Comparison of ENCODE assay signal across 8 cellular contexts in the genomic region with DNA sequence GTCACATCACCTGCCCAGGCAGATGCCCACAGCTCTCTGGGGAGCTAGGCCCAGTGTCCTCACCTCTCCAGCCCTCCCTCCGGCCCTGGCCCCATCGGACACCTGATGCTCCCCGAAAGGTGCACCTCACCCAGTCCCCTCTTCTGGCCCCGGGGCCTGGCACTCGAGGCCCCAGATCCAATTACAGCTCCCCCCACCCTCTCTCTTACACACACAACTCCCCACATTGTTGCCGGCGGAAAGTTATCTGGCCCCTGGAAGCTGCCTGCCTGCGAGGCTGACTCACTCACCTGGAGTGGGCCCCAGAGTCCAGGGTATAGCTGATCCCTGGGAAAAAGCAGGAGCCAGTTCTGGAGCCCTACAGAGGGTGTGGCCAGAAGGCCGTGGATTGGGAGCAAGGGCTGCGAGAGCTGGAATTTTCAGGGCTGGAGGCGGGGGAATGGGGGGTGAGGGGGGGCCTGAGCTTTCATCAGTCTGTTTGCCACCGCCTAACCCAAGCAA. TPM values are rescaled to one million over a fixed set of nuclear protein-coding genes. Genes with fewer than 3 reads are reported as not detected.
DNase-seq lines count a peak whose midpoint lies in the region; ATAC-seq, FAIRE-seq and TF ChIP-seq lines count a peak whose summit lies in the region.
"Had no signal": no experiment of that assay in that cellular context is flagged by ENCODE, and none has a peak within 500 bp of the region (broad histone marks: within the 10 kb centered on the region; RNA-seq: fewer than 3 reads in every experiment).

No MANE protein-coding gene starts in this region.

- no peak for TF ChIP-seq CTCF in K562 (IDR thresholded peaks at IDR 0.05 in 2 of 3, conservative IDR thresholded peaks at IDR 0.05 in 1 of 3; ENCODE audit: insufficient read depth in 2 of 3, low read depth in 1 of 3, low read length in 3 of 3)
- no peak for TF ChIP-seq CTCF in omental fat pad (IDR thresholded peaks at IDR 0.05)

- no peaks in the 10 kb centered on the region for H3K27me3 ChIP-seq in K562 (ENCODE audit: control insufficient read depth in 2 of 2, insufficient read depth in 2 of 2, low read length in 2 of 2)

- no peak overlapping the region for H2AFZ ChIP-seq in K562 (ENCODE audit: low read depth, low read length)

- ATAC-seq in K562 = no peak
- peak; percentile 73 for ATAC-seq in omental fat pad (ENCODE audit: low FRiP score)

- H3K79me2 ChIP-seq in K562 (ENCODE audit: control insufficient read depth, insufficient read depth, low read length) = no peaks in the 10 kb centered on the region

- no peak overlapping the region for H3K4me2 ChIP-seq in K562 (ENCODE audit: insufficient read depth, low read length)

- POLR2A ChIA-PET in K562 (lab: Yijun Ruan, JAX) = interaction anchor here (0.6 to 3.0 kb wide), 9 partner anchors 11 to 256 kb away, joined by 3 to 12 read pairs (median 3); a partner anchor contains a TSS

- in situ Hi-C loops in K562 (cut with MboI) = no loop called here

- no peaks in the 10 kb centered on the region for H4K20me1 ChIP-seq in K562 (replicated peaks; ENCODE audit: control insufficient read depth, insufficient read depth, low read length)

- peaks cover 12% of the 10 kb centered on the region; the same call in 2 of the 3 replicates for H3K36me3 ChIP-seq in K562 (ENCODE audit: control insufficient read depth, insufficient read depth, low read length)

- H3K9me3 ChIP-seq in K562 (replicated peaks; ENCODE audit: control insufficient read depth, insufficient read depth, low read depth, low read length) = no peaks in the 10 kb centered on the region; the same call in 1 of the 2 replicates

- FAIRE-seq in HTR-8/SVneo (lab: Jason Lieb, UNC) = peak; percentile 65
- no peak for FAIRE-seq in K562 (lab: Jason Lieb, UNC)

- DNase-seq in HTR-8/SVneo (ENCODE audit: insufficient read length, low spot score) (peak; percentile 81), K562 (ENCODE audit: extremely low read depth in 1 of 4, low spot score in 3 of 4) (peak in 2 of 4 experiments; percentile 41 to 44), omental fat pad (ENCODE audit: low spot score) (no peak), ecto neural progenitor cell (ENCODE audit: low spot score) (no peak), DMS79 treated with DMSO at 0.1 percent for 48 hours (lab: John Stamatoyannopoulos, UW) (no peak)
- DNase-seq in activated CD4-positive, CD25-positive, alpha-beta regulatory T cell (lab: John Stamatoyannopoulos, UW) = no peak
- DNase-seq: posterior cingulate gyrus had no signal

- CTCF ChIA-PET in K562 (lab: Yijun Ruan, JAX; ENCODE audit: low intra/inter-chr PET ratio) = interaction anchor here (0.6 to 3.7 kb wide), 3 partner anchors 67 to 96 kb away, joined by 3 to 22 read pairs (median 5); no protein-coding TSS in a partner anchor

- no peak for TF ChIP-seq EP300 in K562 (IDR thresholded peaks at IDR 0.05; ENCODE audit: low read length)

- H3K4me1 ChIP-seq in K562 (replicated peaks in 1 of 2; ENCODE audit: control insufficient read depth in 2 of 2, insufficient read depth in 2 of 2, low read length in 2 of 2) = peaks cover 19 to 56% of the 10 kb centered on the region in 2 experiments; a peak in 4 of 5 replicates

- 0 out of 4 replicates have a peak overlapping the region, but pooled peaks of 1 of the 2 experiments have one; percentile 43 for H3K9ac ChIP-seq in K562 (ENCODE audit: insufficient read depth in 1 of 2, low read depth in 2 of 2, low read length in 2 of 2)

- no peak for TF ChIP-seq POLR2A in K562 (conservative IDR thresholded peaks at IDR 0.05)

- TF ChIP-seq RAD21 in K562 (CRISPR knock-in tag; conservative IDR thresholded peaks at IDR 0.05 in 1 of 2, IDR thresholded peaks at IDR 0.05 in 1 of 2) = no peak

- 39% methylated on average over 12 of the region's 12 CpGs for WGBS in K562 (ENCODE audit: insufficient coverage, low coverage, missing lambda C conversion rate)

- no peaks in the 10 kb centered on the region for H3K9me1 ChIP-seq in K562 (ENCODE audit: control insufficient read depth, insufficient read depth, low read length)

- H3K4me3 ChIP-seq in K562 = no peak overlapping the region

- no peak overlapping the region for H3K27ac ChIP-seq in K562 (ENCODE audit: extremely low read depth, low read depth, low read length)

- no TSS peak for BruUV-seq in K562 (replicated peaks; lab: Mats Ljungman, UMichigan)

- intact Hi-C loops in K562 (cut with micrococcal nuclease) = no loop called here

RNA-seq across cellular contexts. Expression of a gene that starts 1.1 kb away (rescaled TPM):
- 0.76 and 1.9 TPM in 2 replicates for total RNA-seq in K562 (2011; cell fraction: chromatin; rRNA removed; ENCODE audit: low replicate concordance)
- total RNA-seq in K562 (2011; cell fraction: nucleolus; rRNA removed) = 1.7 and 1.8 TPM in 2 replicates
- 1.3 and 1.5 TPM in 2 replicates for total RNA-seq in K562 (2011; cell fraction: nucleoplasm; rRNA removed)
- total RNA-seq in K562 (2014; rRNA removed) (1.1 and 1.9 TPM in 2 replicates), K562 (2014; rRNA removed; fragmentation: Illumina TruSeq; extraction: Trizol) (0.16 and 0.25 TPM in 2 replicates), K562 (2015; rRNA removed; fragmentation: Illumina TruSeq; extraction: Trizol) (0.22 and 0.41 TPM in 2 replicates), K562 (2021) (1.4 and 1.7 TPM in 2 replicates), omental fat pad (10 to 100 TPM in 1 of 4 donors, 1 to 10 TPM in 3; 1.1 to 24.3 (median 8.3) TPM)
- polyA plus RNA-seq in K562 (2011; rRNA removed) (1.1 and 2.8 TPM in 2 replicates), K562 (2014; fragmentation: Illumina TruSeq; extraction: Trizol) (0.27 and 0.46 TPM in 2 replicates), K562 (2014; fragmentation: Nextera tagmentation; extraction: Ambion mirVana) (under 1 TPM; 0.04 to 0.27 TPM), K562 (2014; rRNA removed) (1.6 and 2.2 TPM in 2 replicates)
- polyA plus RNA-seq in K562 (2011; cell fraction: cytosol; rRNA removed) = 2.6 and 3.2 TPM in 2 replicates
- 4.5 and 6.3 TPM in 2 replicates for polyA plus RNA-seq in K562 (2011; cell fraction: nucleus; rRNA removed)
- polyA plus RNA-seq in K562 (2012) = 1.6 and 1.8 TPM in 2 replicates
- polyA minus RNA-seq in K562 (2011; rRNA and poly(A)+ RNA removed) = 0.21 and 0.48 TPM in 2 replicates
- 0.57 and 2.8 TPM in 2 replicates for polyA minus RNA-seq in K562 (2011; cell fraction: cytosol; rRNA and poly(A)+ RNA removed)
- 0.67 and 1.4 TPM in 2 replicates for polyA minus RNA-seq in K562 (2011; cell fraction: nucleus; rRNA and poly(A)+ RNA removed)
- total RNA-seq: LHCN-M2 had no signal

RNA-seq across cellular contexts. Expression of a gene that starts 1.5 kb away (rescaled TPM):
- 25.1 and 57.8 TPM in 2 replicates for total RNA-seq in K562 (2011; cell fraction: chromatin; rRNA removed; ENCODE audit: low replicate concordance)
- total RNA-seq in K562 (2011; cell fraction: nucleolus; rRNA removed) = 47.5 and 48.8 TPM in 2 replicates
- 32.2 and 35.3 TPM in 2 replicates for total RNA-seq in K562 (2011; cell fraction: nucleoplasm; rRNA removed)
- total RNA-seq in K562 (2014; rRNA removed) (11.6 and 14.7 TPM in 2 replicates), K562 (2014; rRNA removed; fragmentation: Illumina TruSeq; extraction: Trizol) (2.6 and 3.9 TPM in 2 replicates), K562 (2015; rRNA removed; fragmentation: Illumina TruSeq; extraction: Trizol) (6.1 and 6.7 TPM in 2 replicates), K562 (2021) (15.7 and 16.4 TPM in 2 replicates), omental fat pad (10 to 100 TPM in 1 of 4 donors, 1 to 10 TPM in 3; 5.8 to 13.3 (median 9.6) TPM)
- polyA plus RNA-seq in K562 (2011; rRNA removed) (8.3 and 18.1 TPM in 2 replicates), K562 (2014; fragmentation: Illumina TruSeq; extraction: Trizol) (5.9 and 9.8 TPM in 2 replicates), K562 (2014; fragmentation: Nextera tagmentation; extraction: Ambion mirVana) (1 to 10 TPM in 1 of 2 experiments, under 1 TPM in 1; 0.69 to 1.3 TPM), K562 (2014; rRNA removed) (20.9 and 23.7 TPM in 2 replicates)
- polyA plus RNA-seq in K562 (2011; cell fraction: cytosol; rRNA removed) = 18.0 and 19.5 TPM in 2 replicates
- polyA plus RNA-seq in K562 (2011; cell fraction: nucleus; rRNA removed) = 93.3 and 93.5 TPM in 2 replicates
- 11.8 and 19.7 TPM in 2 replicates for polyA plus RNA-seq in K562 (2012)
- 5.7 and 7.3 TPM in 2 replicates for polyA minus RNA-seq in K562 (2011; rRNA and poly(A)+ RNA removed)
- 3.5 and 14.7 TPM in 2 replicates for polyA minus RNA-seq in K562 (2011; cell fraction: cytosol; rRNA and poly(A)+ RNA removed)
- 29.5 and 46.7 TPM in 2 replicates for polyA minus RNA-seq in K562 (2011; cell fraction: nucleus; rRNA and poly(A)+ RNA removed)

RNA-seq across cellular contexts. Expression of a gene that starts 10.8 kb away (rescaled TPM):
- total RNA-seq in K562 (2011; cell fraction: chromatin; rRNA removed; ENCODE audit: low replicate concordance) = 3.1 and 10.3 TPM in 2 replicates
- 13.0 and 14.1 TPM in 2 replicates for total RNA-seq in K562 (2011; cell fraction: nucleolus; rRNA removed)
- total RNA-seq in K562 (2011; cell fraction: nucleoplasm; rRNA removed) = 7.6 and 11.3 TPM in 2 replicates
- total RNA-seq in K562 (2014; rRNA removed) (44.1 and 44.9 TPM in 2 replicates), K562 (2014; rRNA removed; fragmentation: Illumina TruSeq; extraction: Trizol) (9.6 and 15.2 TPM in 2 replicates), K562 (2015; rRNA removed; fragmentation: Illumina TruSeq; extraction: Trizol) (23.8 and 24.5 TPM in 2 replicates), K562 (2021) (23.2 and 24.9 TPM in 2 replicates), omental fat pad (10 to 100 TPM in 3 of 4 donors, 1 to 10 TPM in 1; 5.9 to 16.3 (median 11.0) TPM)
- polyA plus RNA-seq in K562 (2011; rRNA removed) (35.2 and 64.0 TPM in 2 replicates), K562 (2014; fragmentation: Illumina TruSeq; extraction: Trizol) (34.1 and 34.7 TPM in 2 replicates), K562 (2014; fragmentation: Nextera tagmentation; extraction: Ambion mirVana) (10 to 100 TPM; 10.6 to 16.4 TPM), K562 (2014; rRNA removed) (45.8 and 49.6 TPM in 2 replicates)
- polyA plus RNA-seq in K562 (2011; cell fraction: cytosol; rRNA removed) = 96.3 and 104 TPM in 2 replicates
- 14.1 and 20.6 TPM in 2 replicates for polyA plus RNA-seq in K562 (2011; cell fraction: nucleus; rRNA removed)
- polyA plus RNA-seq in K562 (2012) = 26.0 and 39.2 TPM in 2 replicates
- polyA minus RNA-seq in K562 (2011; rRNA and poly(A)+ RNA removed) = 15.9 and 20.2 TPM in 2 replicates
- polyA minus RNA-seq in K562 (2011; cell fraction: cytosol; rRNA and poly(A)+ RNA removed) = 14.4 and 33.6 TPM in 2 replicates
- polyA minus RNA-seq in K562 (2011; cell fraction: nucleus; rRNA and poly(A)+ RNA removed) = 6.2 and 9.4 TPM in 2 replicates

RNA-seq across cellular contexts. Expression of a gene that starts 27.8 kb away (rescaled TPM):
- total RNA-seq in K562 (2011; cell fraction: chromatin; rRNA removed; ENCODE audit: low replicate concordance) = 61.6 and 182 TPM in 2 replicates
- total RNA-seq in K562 (2011; cell fraction: nucleolus; rRNA removed) = 209 and 213 TPM in 2 replicates
- 129 and 143 TPM in 2 replicates for total RNA-seq in K562 (2011; cell fraction: nucleoplasm; rRNA removed)
- total RNA-seq in K562 (2014; rRNA removed) (286 and 326 TPM in 2 replicates), K562 (2014; rRNA removed; fragmentation: Illumina TruSeq; extraction: Trizol) (69.7 and 100 TPM in 2 replicates), K562 (2015; rRNA removed; fragmentation: Illumina TruSeq; extraction: Trizol) (143 TPM in 2 replicates), K562 (2021) (211 and 212 TPM in 2 replicates), omental fat pad (10 to 100 TPM; 20.2 to 41.3 (median 35.7) TPM)
- polyA plus RNA-seq in K562 (2011; rRNA removed) (138 and 190 TPM in 2 replicates), K562 (2014; fragmentation: Illumina TruSeq; extraction: Trizol) (185 and 189 TPM in 2 replicates), K562 (2014; fragmentation: Nextera tagmentation; extraction: Ambion mirVana) (10 to 100 TPM; 12.4 to 25.9 TPM), K562 (2014; rRNA removed) (270 and 279 TPM in 2 replicates)
- polyA plus RNA-seq in K562 (2011; cell fraction: cytosol; rRNA removed) = 297 and 419 TPM in 2 replicates
- 289 and 315 TPM in 2 replicates for polyA plus RNA-seq in K562 (2011; cell fraction: nucleus; rRNA removed)
- polyA plus RNA-seq in K562 (2012) = 217 and 239 TPM in 2 replicates
- 95.3 and 109 TPM in 2 replicates for polyA minus RNA-seq in K562 (2011; rRNA and poly(A)+ RNA removed)
- polyA minus RNA-seq in K562 (2011; cell fraction: cytosol; rRNA and poly(A)+ RNA removed) = 94.6 and 115 TPM in 2 replicates
- polyA minus RNA-seq in K562 (2011; cell fraction: nucleus; rRNA and poly(A)+ RNA removed) = 71.6 and 96.6 TPM in 2 replicates

RNA-seq across cellular contexts. Expression of a gene that starts 38.4 kb away (rescaled TPM):
- total RNA-seq in K562 (2011; cell fraction: chromatin; rRNA removed; ENCODE audit: low replicate concordance) = not detected in 2 replicates
- not detected in 2 replicates for total RNA-seq in K562 (2011; cell fraction: nucleolus; rRNA removed)
- not detected in 2 replicates for total RNA-seq in K562 (2011; cell fraction: nucleoplasm; rRNA removed)
- not detected in 2 replicates for total RNA-seq in K562 (2014; rRNA removed)
- total RNA-seq in K562 (2014; rRNA removed; fragmentation: Illumina TruSeq; extraction: Trizol) = 0.04 TPM in 1 of 2 replicates, not detected in the other
- under 0.01 TPM in 1 of 2 replicates, not detected in the other for total RNA-seq in K562 (2015; rRNA removed; fragmentation: Illumina TruSeq; extraction: Trizol)
- not detected in 2 replicates for total RNA-seq in K562 (2021)
- polyA plus RNA-seq in K562 (2011; rRNA removed) = 0.01 TPM in 1 of 2 replicates, not detected in the other
- polyA plus RNA-seq in K562 (2011; cell fraction: cytosol; rRNA removed) = 0.01 TPM in 1 of 2 replicates, not detected in the other
- not detected in 2 replicates for polyA plus RNA-seq in K562 (2011; cell fraction: nucleus; rRNA removed)
- 0.01 TPM in 2 replicates for polyA plus RNA-seq in K562 (2012)
- polyA plus RNA-seq in K562 (2014; fragmentation: Illumina TruSeq; extraction: Trizol) = not detected in 2 replicates
- under 1 TPM in 1 of 2 experiments, not detected in 1; 0.01 TPM for polyA plus RNA-seq in K562 (2014; fragmentation: Nextera tagmentation; extraction: Ambion mirVana)
- polyA plus RNA-seq in K562 (2014; rRNA removed) = 0.01 TPM in 1 of 2 replicates, not detected in the other
- polyA minus RNA-seq in K562 (2011; rRNA and poly(A)+ RNA removed) = not detected in 2 replicates
- polyA minus RNA-seq in K562 (2011; cell fraction: cytosol; rRNA and poly(A)+ RNA removed) = not detected in 2 replicates
- not detected in 2 replicates for polyA minus RNA-seq in K562 (2011; cell fraction: nucleus; rRNA and poly(A)+ RNA removed)
- total RNA-seq in omental fat pad = not detected
